In genomic region chr17:731943-732787, GRCh38 we compare ENCODE assay signal across 8 cellular contexts. TPM values are rescaled to one million over a fixed set of nuclear protein-coding genes. Genes with fewer than 3 reads are reported as not detected.
DNase-seq lines count a peak whose midpoint lies in the region; ATAC-seq and TF ChIP-seq lines count a peak whose summit lies in the region.

Gene TLCD3A (plus strand): TSS chr17:732596. CDS start chr17:732648, 52 bp downstream.

- in situ Hi-C loops in HAP-1 (cut with MboI; ENCODE audit: low sequenced_read_pairs), result no loop called here

- peak; percentile 83 for ATAC-seq in stimulated activated naive CD8-positive, alpha-beta T cell treated with anti-CD3 and anti-CD28 coated beads, Interleukin-15, amount 100 ng/mL, for 72 hours
- no peak for ATAC-seq in GM19452 (IDR thresholded peaks at IDR 0.05; ENCODE audit: unreplicated experiment)

- peaks cover 14% of the 10 kb centered on the region for H3K4me1 Mint-ChIP-seq in mesothelial cell of epicardium
- H3K4me1 Mint-ChIP-seq in stimulated activated naive CD8-positive, alpha-beta T cell treated with anti-CD3 and anti-CD28 coated beads, Interleukin-15, amount 100 ng/mL, for 72 hours, result peaks cover 31% of the 10 kb centered on the region

- peak within 1 kb of the TSS; percentile 87 for H3K27ac Mint-ChIP-seq in mesothelial cell of epicardium
- peak within 1 kb of the TSS; percentile 94 to 96 for H3K27ac Mint-ChIP-seq in stimulated activated naive CD8-positive, alpha-beta T cell treated with anti-CD3 and anti-CD28 coated beads, Interleukin-15, amount 100 ng/mL, for 72 hours

- TF ChIP-seq CTCF in epithelial cell of esophagus (IDR thresholded peaks at IDR 0.05; ENCODE audit: insufficient read depth, low read depth, low read length, missing control alignments), result no peak
- no peak for TF ChIP-seq CTCF in mesothelial cell of epicardium (IDR thresholded peaks at IDR 0.05; ENCODE audit: unreplicated experiment)

- H3K4me1 ChIP-seq in HAP-1, result peaks cover 20% of the 10 kb centered on the region

- peaks cover 4% of the 10 kb centered on the region for H3K36me3 Mint-ChIP-seq in mesothelial cell of epicardium

- no peaks in the 10 kb centered on the region for H3K9me3 Mint-ChIP-seq in mesothelial cell of epicardium
- no peaks in the 10 kb centered on the region for H3K9me3 Mint-ChIP-seq in stimulated activated naive CD8-positive, alpha-beta T cell treated with anti-CD3 and anti-CD28 coated beads, Interleukin-15, amount 100 ng/mL, for 72 hours

- DNase-seq in GM03348 (ENCODE audit: low spot score) (peak; percentile 94), HAP-1 (ENCODE audit: low spot score in 2 of 2) (peak; percentile 34 to 84), NCI-H2196 treated with DMSO at 0.1 percent for 48 hours (lab: John Stamatoyannopoulos, UW; ENCODE audit: unreplicated experiment) (peak; percentile 8), activated T-cell treated with anti-CD3 and anti-CD28 coated beads for 24 hours (ENCODE audit: low read depth) (peak; percentile 18), epithelial cell of esophagus (ENCODE audit: low read depth) (peak; percentile 79), mesothelial cell of epicardium (ENCODE audit: low spot score in 2 of 2, unreplicated experiment in 2 of 2) (peak; percentile 50 to 77)
- DNase-seq in stimulated activated naive CD8-positive, alpha-beta T cell treated with anti-CD3 and anti-CD28 coated beads, Interleukin-15, amount 100 ng/mL, for 72 hours, result peak; percentile 57 to 59

- peak within 1 kb of the TSS; percentile 68 for H3K4me3 ChIP-seq in HAP-1
- peak within 1 kb of the TSS; percentile 72 for H3K4me3 ChIP-seq in epithelial cell of esophagus (ENCODE audit: low read length)

- no peaks in the 10 kb centered on the region for H3K27me3 ChIP-seq in HAP-1 (ENCODE audit: low read depth)

- peaks cover 26% of the 10 kb centered on the region for H3K36me3 ChIP-seq in HAP-1 (replicated peaks)

- no peaks in the 10 kb centered on the region for H3K27me3 Mint-ChIP-seq in mesothelial cell of epicardium (ENCODE audit: low read depth)
- H3K27me3 Mint-ChIP-seq in stimulated activated naive CD8-positive, alpha-beta T cell treated with anti-CD3 and anti-CD28 coated beads, Interleukin-15, amount 100 ng/mL, for 72 hours, result no peaks in the 10 kb centered on the region

- peak within 1 kb of the TSS; percentile 83 for H3K4me3 Mint-ChIP-seq in mesothelial cell of epicardium
- H3K4me3 Mint-ChIP-seq in stimulated activated naive CD8-positive, alpha-beta T cell treated with anti-CD3 and anti-CD28 coated beads, Interleukin-15, amount 100 ng/mL, for 72 hours, result peak within 1 kb of the TSS; percentile 92 to 98

- no peaks in the 10 kb centered on the region for H3K9me3 ChIP-seq in HAP-1

RNA-seq across cellular contexts. Expression of gene TLCD3A, which starts in this region (rescaled TPM):
- 25.3 to 28.3 TPM (median 27.7 TPM) in 3 replicates for total RNA-seq in mesothelial cell of epicardium

Comparison
In these comparisons a context has a peak if more than half of its experiments do, and no peak if none do; other contexts are left out.
1. DNase-seq: peak in every context shown above with its lines; median percentile 94 in GM03348; 79 in epithelial cell of esophagus; 64 in mesothelial cell of epicardium; 59 in HAP-1; 58 in stimulated activated naive CD8-positive, alpha-beta T cell treated with anti-CD3 and anti-CD28 coated beads, Interleukin-15, amount 100 ng/mL, for 72 hours; 18 in activated T-cell treated with anti-CD3 and anti-CD28 coated beads for 24 hours; 8 in NCI-H2196 treated with DMSO at 0.1 percent for 48 hours.